In genomic region chr7:54897891-54898290, GRCh38 we compare ENCODE assay signal across 21 cellular contexts.
"Had no signal": no experiment of that assay in that cellular context is flagged by ENCODE, and none has a peak within 500 bp of the region (broad histone marks: within the 10 kb centered on the region; RNA-seq: fewer than 3 reads in every experiment).

No MANE protein-coding gene starts in this region.

- H3K4me2 ChIP-seq: hepatocyte had no signal

- H3K9me3 Mint-ChIP-seq: activated naive CD4-positive, alpha-beta T cell treated with anti-CD3 and anti-CD28 coated beads for 36 hours; activated naive CD8-positive, alpha-beta T cell treated with anti-CD3 and anti-CD28 coated beads, Interleukin-2, amount 10 ng/mL, durations not matched to agents 7 days and 5 days; stimulated activated naive CD8-positive, alpha-beta T cell treated with anti-CD3 and anti-CD28 coated beads, Interleukin-15, Interleukin-2, amounts not matched to agents 100 ng/mL and 50 ng/mL, for 24 hours; T-helper 1 cell treated with Interleukin-12 subunit alpha and Interleukin-12 subunit beta and Interleukin-4 antibody, amounts not matched to agents 30 μg/mL and 1 μg/mL, for 36 hours had no signal

- H3K4me3 Mint-ChIP-seq: activated naive CD4-positive, alpha-beta T cell treated with anti-CD3 and anti-CD28 coated beads for 36 hours; activated naive CD8-positive, alpha-beta T cell treated with anti-CD3 and anti-CD28 coated beads, Interleukin-2, amount 10 ng/mL, durations not matched to agents 7 days and 5 days; dendritic cell treated with granulocyte-macrophage colony-stimulating factor and Interleukin-4, amounts not matched to agents 40 ng/mL and 50 ng/mL, for 4 days; memory B cell; stimulated activated naive CD8-positive, alpha-beta T cell treated with anti-CD3 and anti-CD28 coated beads, Interleukin-15, Interleukin-2, amounts not matched to agents 100 ng/mL and 50 ng/mL, for 24 hours; T-helper 1 cell treated with Interleukin-12 subunit alpha and Interleukin-12 subunit beta and Interleukin-4 antibody, amounts not matched to agents 30 μg/mL and 1 μg/mL, for 36 hours had no signal

- H3K4me3 ChIP-seq: hepatocyte, right lobe of liver, tibial nerve had no signal

- H3K79me2 ChIP-seq: hepatocyte had no signal

- H2AFZ ChIP-seq: hepatocyte had no signal

- H3K27ac ChIP-seq: hepatocyte, right lobe of liver, tibial nerve had no signal

- H3K36me3 ChIP-seq: right lobe of liver, tibial nerve had no signal

- FAIRE-seq: frontal cortex, urothelium cell line had no signal

- ATAC-seq: right lobe of liver had no signal

- H3K4me1 ChIP-seq: right lobe of liver, tibial nerve had no signal

- H3K27ac Mint-ChIP-seq: activated naive CD4-positive, alpha-beta T cell treated with anti-CD3 and anti-CD28 coated beads for 36 hours; activated naive CD8-positive, alpha-beta T cell treated with anti-CD3 and anti-CD28 coated beads, Interleukin-2, amount 10 ng/mL, durations not matched to agents 7 days and 5 days; dendritic cell treated with granulocyte-macrophage colony-stimulating factor and Interleukin-4, amounts not matched to agents 40 ng/mL and 50 ng/mL, for 4 days; memory B cell; stimulated activated naive CD8-positive, alpha-beta T cell treated with anti-CD3 and anti-CD28 coated beads, Interleukin-15, Interleukin-2, amounts not matched to agents 100 ng/mL and 50 ng/mL, for 24 hours; T-helper 1 cell treated with Interleukin-12 subunit alpha and Interleukin-12 subunit beta and Interleukin-4 antibody, amounts not matched to agents 30 μg/mL and 1 μg/mL, for 36 hours had no signal

- H3K27me3 Mint-ChIP-seq: activated naive CD8-positive, alpha-beta T cell treated with anti-CD3 and anti-CD28 coated beads, Interleukin-2, amount 10 ng/mL, durations not matched to agents 7 days and 5 days; dendritic cell treated with granulocyte-macrophage colony-stimulating factor and Interleukin-4, amounts not matched to agents 40 ng/mL and 50 ng/mL, for 4 days had no signal

- H3K9me3 ChIP-seq: right lobe of liver, tibial nerve had no signal

- H3K27me3 ChIP-seq: hepatocyte, right lobe of liver, tibial nerve had no signal

- H3K4me1 Mint-ChIP-seq: activated naive CD8-positive, alpha-beta T cell treated with anti-CD3 and anti-CD28 coated beads, Interleukin-2, amount 10 ng/mL, durations not matched to agents 7 days and 5 days; memory B cell had no signal

- DNase-seq: activated CD4-positive, alpha-beta T cell treated with anti-CD3 and anti-CD28 coated beads for 4 hours; activated CD4-positive, alpha-beta T cell treated with anti-CD3 and anti-CD28 coated beads, Interleukin-2, amount 50 U/mL, for 48 hours; activated CD4-positive, CD25-positive, alpha-beta regulatory T cell; activated effector memory CD4-positive, alpha-beta T cell treated with Interleukin-2 at 50 U/mL for 16 hours; activated naive CD4-positive, alpha-beta T cell treated with anti-CD3 and anti-CD28 coated beads for 36 hours; activated naive CD8-positive, alpha-beta T cell treated with anti-CD3 and anti-CD28 coated beads, Interleukin-2, amount 10 ng/mL, durations not matched to agents 7 days and 5 days; activated T-cell treated with anti-CD3 and anti-CD28 coated beads, Interleukin-2, amount 50 U/mL, for 48 hours; amniotic stem cell; effector CD4-positive, alpha-beta T cell; glutamatergic neuron; nucleus accumbens; right lobe of liver; stimulated activated CD4-positive, alpha-beta T cell treated with anti-CD3 and anti-CD28 coated beads, Interleukin-4, amount 100 ng/mL, for 24 hours had no signal

- H3K36me3 Mint-ChIP-seq: activated naive CD8-positive, alpha-beta T cell treated with anti-CD3 and anti-CD28 coated beads, Interleukin-2, amount 10 ng/mL, durations not matched to agents 7 days and 5 days; memory B cell had no signal
